ENCODE assay signal across 8 cellular contexts in genomic region chr7:98281757-98282652, GRCh38. TPM values are rescaled to one million over a fixed set of nuclear protein-coding genes. Genes with fewer than 3 reads are reported as not detected.
DNase-seq lines count a peak whose midpoint lies in the region; ATAC-seq and TF ChIP-seq lines count a peak whose summit lies in the region.

No MANE protein-coding gene starts in this region.

- H3K27ac Mint-ChIP-seq in CD4-positive, alpha-beta memory T cell: peak overlapping the region; percentile 63 to 90 (median 81)
- peak overlapping the region; percentile 72 for H3K27ac Mint-ChIP-seq in glutamatergic neuron (ENCODE audit: unreplicated experiment)

- DNase-seq in CD4-positive, alpha-beta memory T cell: peak in 1 of 5 donors; percentile 55
- peak; percentile 75 for DNase-seq in activated CD8-positive, alpha-beta memory T cell treated with anti-CD3 and anti-CD28 coated beads, Interleukin-2, amount 50 U/mL, for 48 hours
- DNase-seq in glutamatergic neuron (no peak), cerebellar cortex (ENCODE audit: low spot score) (no peak), pons (ENCODE audit: low spot score) (no peak)

- peak overlapping the region; percentile 74 for H3K27ac ChIP-seq in CD4-positive, alpha-beta memory T cell (ENCODE audit: low read depth, low read length)
- H3K27ac ChIP-seq in rectal smooth muscle tissue (ENCODE audit: low read depth, low read length): peak overlapping the region; percentile 59

- peaks cover 43% of the 10 kb centered on the region for H3K4me1 ChIP-seq in CD4-positive, alpha-beta memory T cell (ENCODE audit: insufficient read depth, low read length)
- peaks cover 34% of the 10 kb centered on the region for H3K4me1 ChIP-seq in rectal smooth muscle tissue (ENCODE audit: control insufficient read depth, insufficient read depth, low read length)

- CTCF ChIA-PET in CD4-positive, alpha-beta memory T cell (lab: Charles Lee; ENCODE audit: partially characterized antibody): interaction anchor here (1.2 kb wide), 1 partner anchor 29 kb away, joined by 3 read pairs; the partner anchor contains the start of gene TECPR1

- POLR2A ChIA-PET in CD4-positive, alpha-beta memory T cell (lab: Charles Lee; ENCODE audit: partially characterized antibody): interaction anchor here (0.6 to 4.5 kb wide), 4 partner anchors 25 to 174 kb away, joined by 3 to 71 read pairs (median 3); partner anchors contain the start of gene TECPR1

- H3K4me3 ChIP-seq in CD4-positive, alpha-beta memory T cell (ENCODE audit: low read length in 2 of 2): peak overlapping the region; percentile 52 to 63
- peak overlapping the region; percentile 75 for H3K4me3 ChIP-seq in rectal smooth muscle tissue (ENCODE audit: low read length)

- peaks cover 10 to 40% (median 32%) of the 10 kb centered on the region in 4 donors for H3K4me1 Mint-ChIP-seq in CD4-positive, alpha-beta memory T cell
- H3K4me1 Mint-ChIP-seq in glutamatergic neuron (ENCODE audit: low read depth, unreplicated experiment): peaks cover 22% of the 10 kb centered on the region

- intact Hi-C loops in CD4-positive, alpha-beta memory T cell (cut with micrococcal nuclease): loop anchor here (1.0 to 10.0 kb wide), 6 partner anchors 30 to 1165 kb away; partner anchors contain the start of genes ASNS, SDHAF3, TECPR1 and TRRAP

- H3K9me3 Mint-ChIP-seq in CD4-positive, alpha-beta memory T cell: no peaks in the 10 kb centered on the region
- H3K9me3 Mint-ChIP-seq in glutamatergic neuron (ENCODE audit: unreplicated experiment): peaks cover 6% of the 10 kb centered on the region

- H3K9ac ChIP-seq in rectal smooth muscle tissue (ENCODE audit: low read length): peak overlapping the region; percentile 42

- ATAC-seq in GM19438 (IDR thresholded peaks at IDR 0.05; ENCODE audit: low read depth, unreplicated experiment): peak; percentile 40
- ATAC-seq in HG03460 (IDR thresholded peaks at IDR 0.05; ENCODE audit: unreplicated experiment): peak; percentile 21

- no peak for TF ChIP-seq CTCF in glutamatergic neuron (IDR thresholded peaks at IDR 0.05; ENCODE audit: partially characterized antibody, unreplicated experiment)

- no peaks in the 10 kb centered on the region for H3K36me3 ChIP-seq in CD4-positive, alpha-beta memory T cell (ENCODE audit: insufficient read depth, low read length)
- peaks cover 2% of the 10 kb centered on the region for H3K36me3 ChIP-seq in rectal smooth muscle tissue (ENCODE audit: control insufficient read depth, insufficient read depth, low read length)

- H3K36me3 Mint-ChIP-seq in CD4-positive, alpha-beta memory T cell: peaks cover 0 to 6% of the 10 kb centered on the region in 2 donors
- H3K36me3 Mint-ChIP-seq in glutamatergic neuron (ENCODE audit: unreplicated experiment): no peaks in the 10 kb centered on the region

- H3K4me3 Mint-ChIP-seq in CD4-positive, alpha-beta memory T cell: peak overlapping the region; percentile 78 to 86 (median 83)
- H3K4me3 Mint-ChIP-seq in glutamatergic neuron (ENCODE audit: unreplicated experiment): peak overlapping the region; percentile 96

- no peaks in the 10 kb centered on the region for H3K9me3 ChIP-seq in CD4-positive, alpha-beta memory T cell (ENCODE audit: control insufficient read depth in 1 of 2, low read length in 2 of 2)

- H3K27me3 Mint-ChIP-seq in CD4-positive, alpha-beta memory T cell: no peaks in the 10 kb centered on the region
- peaks cover 18% of the 10 kb centered on the region for H3K27me3 Mint-ChIP-seq in glutamatergic neuron (ENCODE audit: unreplicated experiment)

- H3K27me3 ChIP-seq in CD4-positive, alpha-beta memory T cell (ENCODE audit: insufficient read depth, low read length): no peaks in the 10 kb centered on the region
- no peaks in the 10 kb centered on the region for H3K27me3 ChIP-seq in rectal smooth muscle tissue (ENCODE audit: control insufficient read depth, insufficient read depth, low read length)

RNA-seq across cellular contexts. Expression of gene BRI3, which starts 0.5 kb away (rescaled TPM):
- total RNA-seq in CD4-positive, alpha-beta memory T cell: 10 to 100 TPM; 73.8 to 80.4 TPM
- polyA plus RNA-seq in CD4-positive, alpha-beta memory T cell: 10 to 100 TPM; 14.6 to 19.0 TPM
- total RNA-seq in glutamatergic neuron (ENCODE audit: unreplicated experiment): 176 TPM

RNA-seq across cellular contexts. Expression of gene TECPR1, which starts 30.0 kb away (rescaled TPM):
- 100 to 1,000 TPM; 140 to 147 TPM for total RNA-seq in CD4-positive, alpha-beta memory T cell
- polyA plus RNA-seq in CD4-positive, alpha-beta memory T cell: 10 to 100 TPM; 17.3 to 31.7 TPM
- total RNA-seq in glutamatergic neuron (ENCODE audit: unreplicated experiment): 174 TPM
